ENCODE assay signal across 8 cellular contexts in the genomic region with DNA sequence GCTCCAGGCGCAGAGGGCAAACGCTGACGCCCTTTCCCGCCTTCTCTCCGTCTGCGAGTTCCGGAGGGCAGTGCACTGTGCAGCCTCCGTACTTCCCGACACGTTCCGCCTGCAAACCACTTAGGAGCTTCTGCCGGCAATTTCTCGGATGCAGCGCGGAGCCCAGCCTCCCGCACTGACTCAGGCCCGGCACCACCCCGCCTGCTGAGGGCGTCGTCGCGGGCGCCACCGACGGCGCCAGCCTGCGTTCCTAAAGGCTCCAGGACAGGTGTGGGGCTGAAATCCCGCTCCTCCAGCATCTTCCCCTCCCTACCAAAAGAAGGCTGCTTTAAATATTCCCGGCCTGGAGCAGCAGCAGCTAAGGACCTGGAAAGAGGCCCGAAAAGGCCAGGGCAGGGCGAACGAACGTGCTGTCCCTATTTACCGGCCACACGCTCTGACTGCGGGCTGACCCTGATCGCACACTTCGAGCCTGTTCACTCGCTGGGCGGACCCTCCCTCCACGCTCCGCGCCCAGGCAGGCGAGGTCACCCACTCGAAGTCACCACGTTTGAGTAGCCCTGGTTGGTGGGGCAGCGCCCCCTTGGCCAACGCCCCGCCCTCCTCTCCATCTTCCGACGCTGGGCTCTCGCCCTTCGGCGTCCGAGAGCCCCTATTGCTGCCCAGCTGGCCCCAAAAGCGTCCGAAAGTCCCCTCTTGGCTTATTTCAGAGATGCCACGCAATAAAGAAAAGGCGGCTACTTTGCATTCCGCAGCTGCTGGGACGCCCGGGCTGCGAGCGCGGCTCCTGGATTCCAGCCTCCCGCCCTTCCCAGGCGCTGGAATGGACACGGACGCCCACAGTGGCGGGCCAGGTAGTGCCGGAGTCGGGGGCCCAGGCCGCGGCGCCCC. TPM values are rescaled to one million over a fixed set of nuclear protein-coding genes. Genes with fewer than 3 reads are reported as not detected.
DNase-seq lines count a peak whose midpoint lies in the region; ATAC-seq and TF ChIP-seq lines count a peak whose summit lies in the region.

No MANE protein-coding gene starts in this region.

- peaks cover 10 to 23% (median 18%) of the 10 kb centered on the region in 6 donors for H3K4me1 ChIP-seq in spleen

- H3K9me3 Mint-ChIP-seq in stimulated activated naive CD8-positive, alpha-beta T cell treated with anti-CD3 and anti-CD28 coated beads, Interleukin-15, Interleukin-2, amounts not matched to agents 100 ng/mL and 50 ng/mL, for 24 hours = no peaks in the 10 kb centered on the region
- no peaks in the 10 kb centered on the region for H3K9me3 Mint-ChIP-seq in activated T-helper 17 cell treated with anti-CD3 and anti-CD28 coated beads, Interleukin-2, amount 50 U/mL, for 72 hours

- ATAC-seq in stimulated activated naive CD8-positive, alpha-beta T cell treated with anti-CD3 and anti-CD28 coated beads, Interleukin-15, Interleukin-2, amounts not matched to agents 100 U/mL and 50 U/mL, for 24 hours = no peak
- peak; percentile 19 for ATAC-seq in HG03135 (IDR thresholded peaks at IDR 0.05; ENCODE audit: unreplicated experiment)
- ATAC-seq in activated T-helper 17 cell treated with anti-CD3 and anti-CD28 coated beads, Interleukin-2, amount 50 U/mL, for 72 hours (replicated peaks) = no peak

- H3K36me3 Mint-ChIP-seq in stimulated activated naive CD8-positive, alpha-beta T cell treated with anti-CD3 and anti-CD28 coated beads, Interleukin-15, Interleukin-2, amounts not matched to agents 100 ng/mL and 50 ng/mL, for 24 hours (ENCODE audit: low read depth) = no peaks in the 10 kb centered on the region
- no peaks in the 10 kb centered on the region for H3K36me3 Mint-ChIP-seq in activated T-helper 17 cell treated with anti-CD3 and anti-CD28 coated beads, Interleukin-2, amount 50 U/mL, for 72 hours (ENCODE audit: low read depth)

- peak overlapping the region; percentile 83 for H3K4me3 Mint-ChIP-seq in stimulated activated naive CD8-positive, alpha-beta T cell treated with anti-CD3 and anti-CD28 coated beads, Interleukin-15, Interleukin-2, amounts not matched to agents 100 ng/mL and 50 ng/mL, for 24 hours
- H3K4me3 Mint-ChIP-seq in activated T-helper 17 cell treated with anti-CD3 and anti-CD28 coated beads, Interleukin-2, amount 50 U/mL, for 72 hours = peak overlapping the region; percentile 70

- no peak overlapping the region for H3K27ac Mint-ChIP-seq in stimulated activated naive CD8-positive, alpha-beta T cell treated with anti-CD3 and anti-CD28 coated beads, Interleukin-15, Interleukin-2, amounts not matched to agents 100 ng/mL and 50 ng/mL, for 24 hours
- H3K27ac Mint-ChIP-seq in activated T-helper 17 cell treated with anti-CD3 and anti-CD28 coated beads, Interleukin-2, amount 50 U/mL, for 72 hours = no peak overlapping the region

- peaks cover 89% of the 10 kb centered on the region for H3K27me3 Mint-ChIP-seq in stimulated activated naive CD8-positive, alpha-beta T cell treated with anti-CD3 and anti-CD28 coated beads, Interleukin-15, Interleukin-2, amounts not matched to agents 100 ng/mL and 50 ng/mL, for 24 hours
- peaks cover 68% of the 10 kb centered on the region for H3K27me3 Mint-ChIP-seq in activated T-helper 17 cell treated with anti-CD3 and anti-CD28 coated beads, Interleukin-2, amount 50 U/mL, for 72 hours

- H3K27ac ChIP-seq in spleen = no peak overlapping the region

- TF ChIP-seq POLR2A in spleen (IDR thresholded peaks at IDR 0.05) = no peak

- TF ChIP-seq CTCF in spleen (IDR thresholded peaks at IDR 0.05 in 8 of 11, conservative IDR thresholded peaks at IDR 0.05 in 3 of 11) = no peak

- no peaks in the 10 kb centered on the region for H3K36me3 ChIP-seq in spleen

- no peak for DNase-seq in stimulated activated naive CD8-positive, alpha-beta T cell treated with anti-CD3 and anti-CD28 coated beads, Interleukin-15, Interleukin-2, amounts not matched to agents 100 U/mL and 50 U/mL, for 24 hours
- DNase-seq in spleen (peak; percentile 72), NCI-H1694 treated with DMSO at 0.1 percent for 48 hours (lab: John Stamatoyannopoulos, UW) (no peak), DMS79 (lab: John Stamatoyannopoulos, UW) (no peak)

- H3K4me1 Mint-ChIP-seq in stimulated activated naive CD8-positive, alpha-beta T cell treated with anti-CD3 and anti-CD28 coated beads, Interleukin-15, Interleukin-2, amounts not matched to agents 100 ng/mL and 50 ng/mL, for 24 hours (ENCODE audit: low read depth) = peaks cover 5% of the 10 kb centered on the region
- peaks cover 6% of the 10 kb centered on the region for H3K4me1 Mint-ChIP-seq in activated T-helper 17 cell treated with anti-CD3 and anti-CD28 coated beads, Interleukin-2, amount 50 U/mL, for 72 hours

- H3K27me3 ChIP-seq in spleen (replicated peaks in 1 of 7) = peaks cover 18 to 100% (median 66%) of the 10 kb centered on the region in 7 donors

- H3K9me3 ChIP-seq in iPS-18c (ENCODE audit: control insufficient read depth, insufficient read depth, low read length) = peaks cover 3% of the 10 kb centered on the region
- H3K9me3 ChIP-seq in spleen = no peaks in the 10 kb centered on the region

- WGBS in spleen, 5 donors = 10 to 13% (median 11%) methylated on average over 51 to 75 of the region's 75 CpGs

- intact Hi-C loops in spleen (cut with DNase I; ENCODE audit: low total_unique reads) = no loop called here

- H3K4me3 ChIP-seq in iPS-18c (ENCODE audit: insufficient read depth, low read depth, low read length) (peak overlapping the region; percentile 59), spleen (peak overlapping the region; percentile 29 to 74 (median 44))

RNA-seq across cellular contexts. Expression of a gene that starts 9.6 kb away (rescaled TPM):
- under 1 TPM; 0.13 to 0.34 TPM for total RNA-seq in activated T-helper 17 cell treated with anti-CD3 and anti-CD28 coated beads, Interleukin-2, amount 50 U/mL, for 72 hours
- total RNA-seq in spleen = 1 to 10 TPM in 5 of 7 donors, under 1 TPM in 2; 0.77 to 6.3 (median 2.4) TPM
- under 1 TPM; 0.18 to 0.46 (median 0.45) TPM for polyA plus RNA-seq in spleen
